In genomic region chr14:24036180-24036962, GRCh38 we compare ENCODE assay signal across 8 cellular contexts. TPM values are rescaled to one million over a fixed set of nuclear protein-coding genes. Genes with fewer than 3 reads are reported as not detected.
DNase-seq lines count a peak whose midpoint lies in the region; ATAC-seq and TF ChIP-seq lines count a peak whose summit lies in the region.
"Not testable (repeated sequence)": the region's sequence is repeated elsewhere in the genome, so short reads cannot be mapped to it uniquely, and the experiment has no call there.

No MANE protein-coding gene starts in this region.

- not testable (repeated sequence) for H3K36me3 ChIP-seq in NT2/D1 (ENCODE audit: insufficient read depth, insufficient read length, low read length)

- peak overlapping the region; percentile 97 for H3K4me3 Mint-ChIP-seq in endothelial cell (ENCODE audit: unreplicated experiment)
- H3K4me3 Mint-ChIP-seq in memory B cell, result peak overlapping the region; percentile 88

- TF ChIP-seq RAD21 in Ishikawa (IDR thresholded peaks at IDR 0.05; ENCODE audit: low read depth), result peak; percentile 63

- not testable (repeated sequence) for H3K27me3 Mint-ChIP-seq in endothelial cell (ENCODE audit: unreplicated experiment); memory B cell

- DNase-seq in COLO829 (ENCODE audit: low spot score) (peak; percentile 66), activated T-cell treated with anti-CD3 and anti-CD28 coated beads for 1 hour (ENCODE audit: low read depth) (peak; percentile 49), endothelial cell (ENCODE audit: low spot score) (peak; percentile 73), memory B cell (ENCODE audit: low spot score in 2 of 2) (peak; percentile 46 to 56)
- DNase-seq in NT2/D1 (ENCODE audit: low read depth, low spot score), result not testable (repeated sequence)
- DNase-seq in stimulated activated CD4-positive, alpha-beta T cell treated with anti-CD3 and anti-CD28 coated beads, TNF-alpha, amount 100 ng/mL, for 1 hour (ENCODE audit: low read depth in 3 of 3, low spot score in 1 of 3), result peak in 2 of 3 donors; percentile 29 to 44

- TF ChIP-seq EP300 in Ishikawa (IDR thresholded peaks at IDR 0.05; ENCODE audit: borderline replicate concordance), result not testable (repeated sequence)

- not testable (repeated sequence) for H3K4me1 ChIP-seq in NT2/D1 (ENCODE audit: insufficient read depth, insufficient read length)

- H3K9me3 ChIP-seq in NT2/D1 (ENCODE audit: insufficient read depth, low read length), result peaks cover 13% of the 10 kb centered on the region; the same call in 1 of the 2 replicates

- H3K4me1 Mint-ChIP-seq in endothelial cell (ENCODE audit: unreplicated experiment), result peaks cover 17% of the 10 kb centered on the region
- H3K4me1 Mint-ChIP-seq in memory B cell, result not testable (repeated sequence)

- H3K9ac ChIP-seq in NT2/D1 (ENCODE audit: insufficient read length, low read depth), result peak overlapping the region; percentile 83

- H3K9me3 Mint-ChIP-seq in endothelial cell (ENCODE audit: unreplicated experiment); memory B cell: not testable (repeated sequence)

- peak; percentile 35 for TF ChIP-seq CTCF in endothelial cell (IDR thresholded peaks at IDR 0.05; ENCODE audit: unreplicated experiment)

- H3K27me3 ChIP-seq in NT2/D1 (ENCODE audit: insufficient read depth, insufficient read length), result not testable (repeated sequence)

- H3K4me3 ChIP-seq in NT2/D1 (ENCODE audit: insufficient read length, low read depth), result peak overlapping the region; percentile 61

- H3K36me3 Mint-ChIP-seq in endothelial cell (ENCODE audit: low read depth, unreplicated experiment); memory B cell: not testable (repeated sequence)

- peak; percentile 82 for ATAC-seq in GM21447 (IDR thresholded peaks at IDR 0.05; ENCODE audit: unreplicated experiment)
- ATAC-seq in memory B cell (ENCODE audit: low read depth), result peak; percentile 85

- H3K27ac Mint-ChIP-seq in endothelial cell (ENCODE audit: unreplicated experiment) (peak overlapping the region; percentile 77), memory B cell (peak overlapping the region; percentile 72)

TF ChIP-seq in Ishikawa, 13 proteins besides CTCF, POLR2A, EP300 and RAD21:
- TF ChIP-seq, protein P1, sequence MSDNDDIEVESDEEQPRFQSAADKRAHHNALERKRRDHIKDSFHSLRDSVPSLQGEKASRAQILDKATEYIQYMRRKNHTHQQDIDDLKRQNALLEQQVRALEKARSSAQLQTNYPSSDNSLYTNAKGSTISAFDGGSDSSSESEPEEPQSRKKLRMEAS (IDR thresholded peaks at IDR 0.05), result peak; percentile 46

RNA-seq across cellular contexts. Expression of gene CARMIL3, which starts 15.4 kb away (rescaled TPM):
- 1.4 TPM for total RNA-seq in endothelial cell (ENCODE audit: unreplicated experiment)

RNA-seq across cellular contexts. Expression of gene CPNE6, which starts 35.0 kb away (rescaled TPM):
- not detected for total RNA-seq in endothelial cell (ENCODE audit: unreplicated experiment)

RNA-seq across cellular contexts. Expression of gene DHRS4L2, which starts 47.6 kb away (rescaled TPM):
- total RNA-seq in endothelial cell (ENCODE audit: unreplicated experiment), result 19.2 TPM

RNA-seq across cellular contexts. Expression of gene PCK2, which starts 57.7 kb away (rescaled TPM):
- total RNA-seq in endothelial cell (ENCODE audit: unreplicated experiment), result 23.9 TPM
